In the genomic region with DNA sequence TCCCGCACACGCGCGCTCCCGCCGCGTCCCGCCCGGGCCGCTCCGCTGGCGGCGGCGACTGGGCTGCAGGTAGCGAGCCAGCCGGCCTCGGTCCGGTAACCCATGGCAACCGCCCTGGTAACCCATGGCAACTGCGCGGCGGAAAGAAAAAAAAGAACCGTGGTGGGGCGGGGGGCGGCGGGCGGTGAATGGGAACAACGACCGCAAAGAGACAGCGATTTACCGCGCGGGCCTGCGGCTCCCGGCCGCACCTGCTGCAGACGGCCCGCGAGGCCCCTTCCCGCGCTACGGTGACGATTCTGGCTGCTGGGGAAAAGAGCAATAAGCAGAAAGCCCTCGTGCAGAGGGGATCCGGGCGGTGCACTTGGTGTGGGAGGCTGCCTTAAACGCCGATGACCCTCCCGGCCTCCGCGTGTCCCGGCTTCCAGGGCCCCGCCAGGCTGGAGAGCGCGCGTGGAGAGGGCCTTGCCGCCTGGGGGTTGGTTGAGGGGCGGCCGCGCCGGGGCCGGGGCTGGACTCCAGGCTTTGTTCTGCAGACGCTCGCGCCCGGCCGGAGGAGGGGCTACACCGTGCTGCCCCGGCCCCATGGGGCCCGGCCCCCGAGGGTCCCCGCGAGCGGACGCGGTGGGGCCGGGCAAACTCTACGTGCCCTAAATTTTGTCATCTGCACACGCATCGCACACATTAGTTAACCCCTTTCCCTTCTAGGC, we compare ENCODE assay signal across 8 cellular contexts.
DNase-seq lines count a peak whose midpoint lies in the region; ATAC-seq lines count a peak whose summit lies in the region.

No MANE protein-coding gene starts in this region.

- H3K36me3 Mint-ChIP-seq in activated naive CD8-positive, alpha-beta T cell treated with anti-CD3 and anti-CD28 coated beads, Interleukin-2, amount 50 U/mL, for 24 hours (ENCODE audit: low read depth) = peaks cover 18% of the 10 kb centered on the region

- H3K9ac ChIP-seq in NT2/D1 (ENCODE audit: insufficient read length, low read depth) (peak overlapping the region; percentile 87), iPS-20b (ENCODE audit: low read depth, low read length) (peak overlapping the region; percentile 82; the same call in 1 of the 2 replicates)

- H3K27ac Mint-ChIP-seq in activated naive CD8-positive, alpha-beta T cell treated with anti-CD3 and anti-CD28 coated beads, Interleukin-2, amount 50 U/mL, for 24 hours = peak overlapping the region; percentile 73

- no peaks in the 10 kb centered on the region for H3K36me3 ChIP-seq in NT2/D1 (ENCODE audit: insufficient read depth, insufficient read length, low read length)
- H3K36me3 ChIP-seq in iPS-20b (ENCODE audit: insufficient read depth, low read depth, low read length) = no peaks in the 10 kb centered on the region

- H3K4me1 ChIP-seq in NT2/D1 (ENCODE audit: insufficient read depth, insufficient read length) (peaks cover 2% of the 10 kb centered on the region), iPS-20b (ENCODE audit: insufficient read depth, low read length) (peaks cover 19% of the 10 kb centered on the region; the same call in 1 of the 2 replicates)

- peak overlapping the region; percentile 77 for H3K4me3 Mint-ChIP-seq in activated naive CD8-positive, alpha-beta T cell treated with anti-CD3 and anti-CD28 coated beads, Interleukin-2, amount 50 U/mL, for 24 hours

- H3K27me3 ChIP-seq in NT2/D1 (ENCODE audit: insufficient read depth, insufficient read length) (peaks cover 17% of the 10 kb centered on the region), iPS-20b (ENCODE audit: insufficient read depth, low read length) (peaks cover 20% of the 10 kb centered on the region)

- H3K4me3 ChIP-seq in NT2/D1 (ENCODE audit: insufficient read length, low read depth) = peak overlapping the region; percentile 77
- peak overlapping the region; percentile 81 for H3K4me3 ChIP-seq in iPS-20b (ENCODE audit: low read length)
- H3K4me3 ChIP-seq in skin epidermis = peak overlapping the region; percentile 24 to 54 (median 43)

- H3K4me1 Mint-ChIP-seq in activated naive CD8-positive, alpha-beta T cell treated with anti-CD3 and anti-CD28 coated beads, Interleukin-2, amount 50 U/mL, for 24 hours = peaks cover 8% of the 10 kb centered on the region

- peaks cover 39% of the 10 kb centered on the region for H3K27me3 Mint-ChIP-seq in activated naive CD8-positive, alpha-beta T cell treated with anti-CD3 and anti-CD28 coated beads, Interleukin-2, amount 50 U/mL, for 24 hours

- H3K9me3 Mint-ChIP-seq in activated naive CD8-positive, alpha-beta T cell treated with anti-CD3 and anti-CD28 coated beads, Interleukin-2, amount 50 U/mL, for 24 hours = no peaks in the 10 kb centered on the region

- H3K27ac ChIP-seq in iPS-20b (ENCODE audit: low read length) (peak overlapping the region; percentile 62), skin epidermis (peak overlapping the region in 6 of 21 experiments; percentile 2 to 67 (median 38))

- peak; percentile 31 for DNase-seq in CD1c-positive myeloid dendritic cell (ENCODE audit: extremely low spot score)
- no peak for DNase-seq in NT2/D1 (ENCODE audit: low read depth, low spot score)
- DNase-seq in activated naive CD8-positive, alpha-beta T cell treated with anti-CD3 and anti-CD28 coated beads, Interleukin-2, amount 50 U/mL, for 24 hours = peak; percentile 44
- no peak for DNase-seq in cortex of kidney (lab: John Stamatoyannopoulos, UW)

- H3K9me3 ChIP-seq in NT2/D1 (ENCODE audit: insufficient read depth, low read length) = no peaks in the 10 kb centered on the region
- no peaks in the 10 kb centered on the region for H3K9me3 ChIP-seq in iPS-20b (ENCODE audit: insufficient read depth, low read depth, low read length)

- ATAC-seq in GM19351 (IDR thresholded peaks at IDR 0.05; ENCODE audit: unreplicated experiment) (peak; percentile 37), HG03378 (IDR thresholded peaks at IDR 0.05; ENCODE audit: unreplicated experiment) (peak; percentile 20)
- peak; percentile 25 for ATAC-seq in activated naive CD8-positive, alpha-beta T cell treated with anti-CD3 and anti-CD28 coated beads, Interleukin-2, amount 50 U/mL, for 24 hours

Comparison
In these comparisons a context has a peak if more than half of its experiments do, and no peak if none do; other contexts are left out.
1. DNase-seq: peak in CD1c-positive myeloid dendritic cell (single experiment) and activated naive CD8-positive, alpha-beta T cell treated with anti-CD3 and anti-CD28 coated beads, Interleukin-2, amount 50 U/mL, for 24 hours (single experiment); none in NT2/D1 (single experiment) and cortex of kidney (single experiment).
2. Peak in every context shown above with its lines, with median percentiles within 50 percentile points of each other: ATAC-seq and H3K4me3 ChIP-seq.